In genomic region chr16:8644151-8644512, GRCh38 we compare ENCODE assay signal across 18 cellular contexts. TPM values are rescaled to one million over a fixed set of nuclear protein-coding genes. Genes with fewer than 3 reads are reported as not detected.
DNase-seq lines count a peak whose midpoint lies in the region; ATAC-seq and TF ChIP-seq lines count a peak whose summit lies in the region.
"Had no signal": no experiment of that assay in that cellular context is flagged by ENCODE, and none has a peak within 500 bp of the region (broad histone marks: within the 10 kb centered on the region; RNA-seq: fewer than 3 reads in every experiment).

No MANE protein-coding gene starts in this region.

- H3K27me3 ChIP-seq in heart right ventricle (no peaks in the 10 kb centered on the region), spleen (replicated peaks in 1 of 7) (no peaks in the 10 kb centered on the region)

- peaks cover 17% of the 10 kb centered on the region for H3K4me1 Mint-ChIP-seq in activated naive CD4-positive, alpha-beta T cell treated with anti-CD3 and anti-CD28 coated beads, Interleukin-2, amount 10 ng/mL, durations not matched to agents 7 days and 5 days
- H3K4me1 Mint-ChIP-seq in activated naive CD4-positive, alpha-beta T cell treated with anti-CD3 and anti-CD28 coated beads for 36 hours (ENCODE audit: low read depth), result peaks cover 11% of the 10 kb centered on the region
- no peaks in the 10 kb centered on the region for H3K4me1 Mint-ChIP-seq in HFFc6 (ENCODE audit: low read depth)

- peak in 5 of 8 donors; percentile 16 to 48 (median 31) for ATAC-seq in heart right ventricle

- H3K9me3 ChIP-seq in heart right ventricle (no peaks in the 10 kb centered on the region), spleen (no peaks in the 10 kb centered on the region)

- peak overlapping the region; percentile 81 for H3K27ac Mint-ChIP-seq in activated naive CD4-positive, alpha-beta T cell treated with anti-CD3 and anti-CD28 coated beads, Interleukin-2, amount 10 ng/mL, durations not matched to agents 7 days and 5 days
- no peak overlapping the region for H3K27ac Mint-ChIP-seq in activated naive CD4-positive, alpha-beta T cell treated with anti-CD3 and anti-CD28 coated beads for 36 hours
- H3K27ac Mint-ChIP-seq in HFFc6, result no peak overlapping the region

- no peak for TF ChIP-seq POLR2A in spleen (IDR thresholded peaks at IDR 0.05)

- CTCF ChIA-PET in activated naive CD4-positive, alpha-beta T cell treated with anti-CD3 and anti-CD28 coated beads, Interleukin-2, amount 10 ng/mL, durations not matched to agents 7 days and 5 days (lab: Charles Lee), result interaction anchor here (1.2 to 4.0 kb wide), 7 partner anchors 11 to 77 kb away, joined by 3 to 21 read pairs (median 6); no protein-coding TSS in a partner anchor
- CTCF ChIA-PET in activated naive CD4-positive, alpha-beta T cell treated with anti-CD3 and anti-CD28 coated beads for 36 hours (lab: Charles Lee), result interaction anchor here (1.3 to 1.7 kb wide), 3 partner anchors 10 to 77 kb away, joined by 3 to 4 read pairs (median 3); no protein-coding TSS in a partner anchor

- no peak overlapping the region for H3K4me3 ChIP-seq in heart right ventricle
- H3K4me3 ChIP-seq in spleen, result peak overlapping the region in 4 of 8 donors; percentile 10 to 59 (median 27)

- no peaks in the 10 kb centered on the region for H3K27me3 Mint-ChIP-seq in activated naive CD4-positive, alpha-beta T cell treated with anti-CD3 and anti-CD28 coated beads, Interleukin-2, amount 10 ng/mL, durations not matched to agents 7 days and 5 days
- H3K27me3 Mint-ChIP-seq in activated naive CD4-positive, alpha-beta T cell treated with anti-CD3 and anti-CD28 coated beads for 36 hours (ENCODE audit: low read depth), result no peaks in the 10 kb centered on the region
- H3K27me3 Mint-ChIP-seq in HFFc6 (ENCODE audit: insufficient read depth), result no peaks in the 10 kb centered on the region; the same call in 1 of the 2 replicates
- H3K27me3 Mint-ChIP-seq: CD4-positive, alpha-beta memory T cell; stimulated activated naive CD8-positive, alpha-beta T cell treated with anti-CD3 and anti-CD28 coated beads, Interleukin-15, amount 100 ng/mL, for 72 hours had no signal

- peaks cover 3 to 95% (median 69%) of the 10 kb centered on the region in 9 donors for H3K36me3 ChIP-seq in heart right ventricle
- peaks cover 0 to 95% (median 82%) of the 10 kb centered on the region in 6 donors for H3K36me3 ChIP-seq in spleen

- peaks cover 67% of the 10 kb centered on the region for H3K36me3 Mint-ChIP-seq in activated naive CD4-positive, alpha-beta T cell treated with anti-CD3 and anti-CD28 coated beads, Interleukin-2, amount 10 ng/mL, durations not matched to agents 7 days and 5 days
- H3K36me3 Mint-ChIP-seq in activated naive CD4-positive, alpha-beta T cell treated with anti-CD3 and anti-CD28 coated beads for 36 hours (ENCODE audit: low read depth), result peaks cover 59% of the 10 kb centered on the region
- H3K36me3 Mint-ChIP-seq in HFFc6 (ENCODE audit: low read depth), result peaks cover 35% of the 10 kb centered on the region

- DNase-seq in activated naive CD4-positive, alpha-beta T cell treated with anti-CD3 and anti-CD28 coated beads, Interleukin-2, amount 10 ng/mL, durations not matched to agents 7 days and 5 days, result no peak
- no peak for DNase-seq in activated naive CD4-positive, alpha-beta T cell treated with anti-CD3 and anti-CD28 coated beads for 36 hours
- DNase-seq in NOMO-1 treated with DMSO at 0.1 percent for 48 hours (lab: John Stamatoyannopoulos, UW; ENCODE audit: unreplicated experiment) (peak; percentile 70), heart right ventricle (no peak), spleen (peak; percentile 78), HFFc6 (no peak), NCI-H2029 treated with DMSO at 0.1 percent for 48 hours (lab: John Stamatoyannopoulos, UW) (no peak), NCI-H1105 treated with DMSO at 0.1 percent for 48 hours (lab: John Stamatoyannopoulos, UW) (no peak)
- DNase-seq: activated CD4-positive, alpha-beta T cell treated with anti-CD3 and anti-CD28 coated beads for 1 hour; activated naive CD4-positive, alpha-beta T cell treated with Interleukin-2 at 50 U/mL for 16 hours; NCI-H2081 treated with DMSO at 0.1 percent for 48 hours; NCI-H524; right cardiac atrium had no signal

- WGBS in heart right ventricle, 2 donors, result 91 to 93% methylated on average over 7 of the region's 7 CpGs
- 64 to 84% (median 75%) methylated on average over 7 of the region's 7 CpGs for WGBS in spleen, 5 donors

- H3K4me3 Mint-ChIP-seq in activated naive CD4-positive, alpha-beta T cell treated with anti-CD3 and anti-CD28 coated beads, Interleukin-2, amount 10 ng/mL, durations not matched to agents 7 days and 5 days, result no peak overlapping the region
- no peak overlapping the region for H3K4me3 Mint-ChIP-seq in activated naive CD4-positive, alpha-beta T cell treated with anti-CD3 and anti-CD28 coated beads for 36 hours
- H3K4me3 Mint-ChIP-seq in HFFc6, result no peak overlapping the region
- H3K4me3 Mint-ChIP-seq: CD4-positive, alpha-beta memory T cell had no signal

- H3K4me1 ChIP-seq in heart right ventricle (peaks cover 0 to 9% (median 0%) of the 10 kb centered on the region in 9 donors), spleen (peaks cover 0 to 16% (median 10%) of the 10 kb centered on the region in 6 donors)

- intact Hi-C loops in activated naive CD4-positive, alpha-beta T cell treated with anti-CD3 and anti-CD28 coated beads for 36 hours (cut with micrococcal nuclease), result no loop called here
- intact Hi-C loops in heart right ventricle (cut with DNase I) (no loop called here), spleen (cut with DNase I; ENCODE audit: low total_unique reads) (no loop called here)

- H3K27ac ChIP-seq in heart right ventricle (peak overlapping the region in 1 of 10 donors; percentile 84), spleen (peak overlapping the region; percentile 35 to 93 (median 82))

- TF ChIP-seq CTCF in heart right ventricle (IDR thresholded peaks at IDR 0.05), result no peak
- no peak for TF ChIP-seq CTCF in spleen (IDR thresholded peaks at IDR 0.05 in 8 of 11, conservative IDR thresholded peaks at IDR 0.05 in 3 of 11)
- no peak for TF ChIP-seq CTCF in HFFc6 (IDR thresholded peaks at IDR 0.05)

- H3K9me3 Mint-ChIP-seq in activated naive CD4-positive, alpha-beta T cell treated with anti-CD3 and anti-CD28 coated beads, Interleukin-2, amount 10 ng/mL, durations not matched to agents 7 days and 5 days, result no peaks in the 10 kb centered on the region
- no peaks in the 10 kb centered on the region for H3K9me3 Mint-ChIP-seq in activated naive CD4-positive, alpha-beta T cell treated with anti-CD3 and anti-CD28 coated beads for 36 hours
- no peaks in the 10 kb centered on the region for H3K9me3 Mint-ChIP-seq in HFFc6
- H3K9me3 Mint-ChIP-seq: CD4-positive, alpha-beta memory T cell; stimulated activated naive CD8-positive, alpha-beta T cell treated with anti-CD3 and anti-CD28 coated beads, Interleukin-15, amount 100 ng/mL, for 72 hours had no signal

RNA-seq across cellular contexts. Expression of gene METTL22, which starts 22.6 kb away (rescaled TPM):
- 10 to 100 TPM; 43.2 to 48.4 TPM for total RNA-seq in activated naive CD4-positive, alpha-beta T cell treated with anti-CD3 and anti-CD28 coated beads for 36 hours
- 10 to 100 TPM; 23.5 to 36.4 (median 32.9) TPM for total RNA-seq in heart right ventricle
- 10 to 100 TPM; 53.3 to 64.5 TPM for polyA plus RNA-seq in heart right ventricle
- 10 to 100 TPM; 35.7 to 58.8 (median 47.5) TPM for total RNA-seq in spleen
- 10 to 100 TPM; 14.8 to 23.7 (median 22.2) TPM for polyA plus RNA-seq in spleen
- total RNA-seq in HFFc6 (2021; fragmentation: NEBNext Ultra II Directional; extraction: Animal tissue kit (Norgen Biotek cat#: 25700)), result 10 to 100 TPM; 33.5 to 38.0 (median 36.0) TPM

RNA-seq across cellular contexts. Expression of gene ABAT, which starts 30.3 kb away (rescaled TPM):
- 1 to 10 TPM; 2.7 to 3.1 TPM for total RNA-seq in activated naive CD4-positive, alpha-beta T cell treated with anti-CD3 and anti-CD28 coated beads for 36 hours
- total RNA-seq in heart right ventricle (10 to 100 TPM in 7 of 10 donors, 1 to 10 TPM in 3; 3.7 to 35.9 (median 17.7) TPM), spleen (10 to 100 TPM in 2 of 7 donors, 1 to 10 TPM in 5; 6.2 to 13.5 (median 9.0) TPM)
- polyA plus RNA-seq in heart right ventricle (10 to 100 TPM in 1 of 2 donors, 1 to 10 TPM in 1; 2.2 to 10.3 TPM), spleen (1 to 10 TPM; 3.9 to 6.2 (median 5.1) TPM)
- 1 to 10 TPM in 1 of 6 experiments, under 1 TPM in 5; 0.51 to 1.3 (median 0.59) TPM for total RNA-seq in HFFc6 (2021; fragmentation: NEBNext Ultra II Directional; extraction: Animal tissue kit (Norgen Biotek cat#: 25700))

RNA-seq across cellular contexts. Expression of gene TMEM114, which starts 53.8 kb away (rescaled TPM):
- not detected for total RNA-seq in activated naive CD4-positive, alpha-beta T cell treated with anti-CD3 and anti-CD28 coated beads for 36 hours
- total RNA-seq in heart right ventricle (under 1 TPM in 2 of 10 donors, not detected in 8; 0.34 to 0.37 TPM), spleen (not detected)
- polyA plus RNA-seq in heart right ventricle (not detected), spleen (not detected)
- total RNA-seq in HFFc6 (2021; fragmentation: NEBNext Ultra II Directional; extraction: Animal tissue kit (Norgen Biotek cat#: 25700)), result not detected
- total RNA-seq: CD4-positive, alpha-beta memory T cell; OCI-LY7; right cardiac atrium; SK-MEL-5; ureter had no signal
- polyA plus RNA-seq: CD4-positive, alpha-beta memory T cell; right cardiac atrium had no signal

Comparison
In these comparisons a context has a peak if more than half of its experiments do, and no peak if none do; other contexts are left out.
1. DNase-seq: peak in NOMO-1 treated with DMSO at 0.1 percent for 48 hours (single experiment) and spleen (single experiment); none in activated naive CD4-positive, alpha-beta T cell treated with anti-CD3 and anti-CD28 coated beads, Interleukin-2, amount 10 ng/mL, durations not matched to agents 7 days and 5 days (single experiment), activated naive CD4-positive, alpha-beta T cell treated with anti-CD3 and anti-CD28 coated beads for 36 hours (single experiment), heart right ventricle (0 of 2), HFFc6 (single experiment), NCI-H2029 treated with DMSO at 0.1 percent for 48 hours (single experiment) and NCI-H1105 treated with DMSO at 0.1 percent for 48 hours (single experiment).